In genomic region chr5:157596449-157596848, GRCh38 we compare ENCODE assay signal across 10 cellular contexts. TPM values are rescaled to one million over a fixed set of nuclear protein-coding genes. Genes with fewer than 3 reads are reported as not detected.
DNase-seq lines count a peak whose midpoint lies in the region; ATAC-seq and TF ChIP-seq lines count a peak whose summit lies in the region.
"Had no signal": no experiment of that assay in that cellular context is flagged by ENCODE, and none has a peak within 500 bp of the region (broad histone marks: within the 10 kb centered on the region; RNA-seq: fewer than 3 reads in every experiment).

No MANE protein-coding gene starts in this region.

- H3K27ac ChIP-seq in CD4-positive, alpha-beta memory T cell (ENCODE audit: low read depth, low read length) = no peak overlapping the region
- no peak overlapping the region for H3K27ac ChIP-seq in adrenal gland

- intact Hi-C loops in CD4-positive, alpha-beta memory T cell (cut with micrococcal nuclease) = no loop called here
- intact Hi-C loops in adrenal gland (cut with DNase I) = no loop called here

- peak overlapping the region; percentile 24 to 86 (median 46) for H3K27ac Mint-ChIP-seq in CD4-positive, alpha-beta memory T cell
- peak overlapping the region; percentile 83 for H3K27ac Mint-ChIP-seq in activated T-cell treated with anti-CD3 and anti-CD28 coated beads, Interleukin-2, amount 50 U/mL, for 72 hours

- DNase-seq in CD4-positive, alpha-beta memory T cell = peak in 1 of 5 donors; percentile 42
- peak; percentile 68 to 69 for DNase-seq in activated T-cell treated with anti-CD3 and anti-CD28 coated beads, Interleukin-2, amount 50 U/mL, for 72 hours
- DNase-seq in NCI-H1694 treated with DMSO at 0.1 percent for 48 hours (lab: John Stamatoyannopoulos, UW) = no peak
- no peak for DNase-seq in HPDE6-E6E7 (ENCODE audit: extremely low spot score)
- no peak for DNase-seq in adrenal gland
- DNase-seq in NCI-H2107 treated with DMSO at 0.1 percent for 48 hours (lab: John Stamatoyannopoulos, UW; ENCODE audit: unreplicated experiment) = no peak

- no peak overlapping the region for H3K4me3 ChIP-seq in CD4-positive, alpha-beta memory T cell (ENCODE audit: low read length in 2 of 2)
- no peak overlapping the region for H3K4me3 ChIP-seq in adrenal gland
- H3K4me3 ChIP-seq: lung had no signal

- H3K36me3 Mint-ChIP-seq in CD4-positive, alpha-beta memory T cell = no peaks in the 10 kb centered on the region
- H3K36me3 Mint-ChIP-seq in activated T-cell treated with anti-CD3 and anti-CD28 coated beads, Interleukin-2, amount 50 U/mL, for 72 hours (ENCODE audit: insufficient read depth in 2 of 2) = peaks cover 6 to 10% of the 10 kb centered on the region in 2 donors

- no peaks in the 10 kb centered on the region for H3K27me3 ChIP-seq in CD4-positive, alpha-beta memory T cell (ENCODE audit: insufficient read depth, low read length)
- H3K27me3 ChIP-seq in adrenal gland = no peaks in the 10 kb centered on the region

- ATAC-seq in GM19438 (IDR thresholded peaks at IDR 0.05; ENCODE audit: low read depth, unreplicated experiment) (peak; percentile 72), HG03354 (IDR thresholded peaks at IDR 0.05; ENCODE audit: poor library complexity, severe bottlenecking, unreplicated experiment) (peak; percentile 88)
- ATAC-seq in activated T-cell treated with anti-CD3 and anti-CD28 coated beads, Interleukin-2, amount 50 U/mL, for 72 hours (replicated peaks in 1 of 2) = peak; percentile 75 to 79

- H3K9me3 Mint-ChIP-seq in CD4-positive, alpha-beta memory T cell = peaks cover 0 to 2% (median 0%) of the 10 kb centered on the region in 8 donors
- peaks cover 5% of the 10 kb centered on the region in 2 donors for H3K9me3 Mint-ChIP-seq in activated T-cell treated with anti-CD3 and anti-CD28 coated beads, Interleukin-2, amount 50 U/mL, for 72 hours

- H3K4me1 Mint-ChIP-seq in CD4-positive, alpha-beta memory T cell = peaks cover 55 to 87% (median 73%) of the 10 kb centered on the region in 4 donors
- H3K4me1 Mint-ChIP-seq in activated T-cell treated with anti-CD3 and anti-CD28 coated beads, Interleukin-2, amount 50 U/mL, for 72 hours (ENCODE audit: low read depth) = peaks cover 99% of the 10 kb centered on the region

- CTCF ChIA-PET in CD4-positive, alpha-beta memory T cell (lab: Charles Lee; ENCODE audit: partially characterized antibody) = interaction anchor here (0.9 to 2.1 kb wide), 13 partner anchors 11 to 147 kb away, joined by 3 to 7 read pairs (median 4); partner anchors contain the start of gene LSM11

- peak overlapping the region in 7 of 8 donors; percentile 43 to 78 (median 65) for H3K4me3 Mint-ChIP-seq in CD4-positive, alpha-beta memory T cell
- peak overlapping the region; percentile 63 to 71 for H3K4me3 Mint-ChIP-seq in activated T-cell treated with anti-CD3 and anti-CD28 coated beads, Interleukin-2, amount 50 U/mL, for 72 hours

- H3K9me3 ChIP-seq in CD4-positive, alpha-beta memory T cell (ENCODE audit: control insufficient read depth in 1 of 2, low read length in 2 of 2) = no peaks in the 10 kb centered on the region
- no peaks in the 10 kb centered on the region for H3K9me3 ChIP-seq in adrenal gland (replicated peaks in 1 of 3)

- POLR2A ChIA-PET in CD4-positive, alpha-beta memory T cell (lab: Charles Lee; ENCODE audit: partially characterized antibody) = interaction anchor here (0.7 to 5.6 kb wide), 18 partner anchors 11 to 291 kb away, joined by 3 to 44 read pairs (median 3); partner anchors contain the start of gene SOX30

- no peak for TF ChIP-seq CTCF in adrenal gland (IDR thresholded peaks at IDR 0.05)

- no peaks in the 10 kb centered on the region for H3K27me3 Mint-ChIP-seq in CD4-positive, alpha-beta memory T cell
- H3K27me3 Mint-ChIP-seq in activated T-cell treated with anti-CD3 and anti-CD28 coated beads, Interleukin-2, amount 50 U/mL, for 72 hours (ENCODE audit: low read depth) = no peaks in the 10 kb centered on the region

- TF ChIP-seq POLR2A in adrenal gland (IDR thresholded peaks at IDR 0.05) = no peak

- WGBS in adrenal gland, 4 donors = 71 to 78% (median 75%) methylated on average over 5 of the region's 5 CpGs

- no peaks in the 10 kb centered on the region for H3K36me3 ChIP-seq in CD4-positive, alpha-beta memory T cell (ENCODE audit: insufficient read depth, low read length)
- H3K36me3 ChIP-seq in adrenal gland (replicated peaks in 1 of 2) = no peaks in the 10 kb centered on the region

- peaks cover 87% of the 10 kb centered on the region for H3K4me1 ChIP-seq in CD4-positive, alpha-beta memory T cell (ENCODE audit: insufficient read depth, low read length)
- no peaks in the 10 kb centered on the region for H3K4me1 ChIP-seq in adrenal gland (replicated peaks in 1 of 2)

RNA-seq across cellular contexts. Expression of gene ADAM19, which starts 20.9 kb away (rescaled TPM):
- total RNA-seq in CD4-positive, alpha-beta memory T cell = 10 to 100 TPM; 31.5 to 33.9 TPM
- polyA plus RNA-seq in CD4-positive, alpha-beta memory T cell = 10 to 100 TPM in 1 of 2 donors, 1 to 10 TPM in 1; 1.9 to 24.4 TPM
- 100 to 1,000 TPM in 1 of 2 donors, 10 to 100 TPM in 1; 50.2 to 127 TPM for total RNA-seq in activated T-cell treated with anti-CD3 and anti-CD28 coated beads, Interleukin-2, amount 50 U/mL, for 72 hours
- total RNA-seq in adrenal gland = 10 to 100 TPM in 1 of 8 donors, 1 to 10 TPM in 7; 4.3 to 15.1 (median 6.4) TPM
- 1 to 10 TPM; 2.2 to 4.3 (median 2.6) TPM for polyA plus RNA-seq in adrenal gland

RNA-seq across cellular contexts. Expression of gene SOX30, which starts 55.8 kb away (rescaled TPM):
- under 1 TPM; 0.14 to 0.15 TPM for total RNA-seq in CD4-positive, alpha-beta memory T cell
- polyA plus RNA-seq in CD4-positive, alpha-beta memory T cell = under 1 TPM; 0.52 to 0.53 TPM
- 1 to 10 TPM in 1 of 2 donors, under 1 TPM in 1; 0.34 to 2.0 TPM for total RNA-seq in activated T-cell treated with anti-CD3 and anti-CD28 coated beads, Interleukin-2, amount 50 U/mL, for 72 hours
- under 1 TPM in 4 of 8 donors, not detected in 4; 0.11 to 0.43 (median 0.17) TPM for total RNA-seq in adrenal gland
- polyA plus RNA-seq in adrenal gland = under 1 TPM in 2 of 3 donors, not detected in 1; 0.03 to 0.27 TPM
- total RNA-seq: urinary bladder had no signal

Comparison
In these comparisons a context has a peak if more than half of its experiments do, and no peak if none do; other contexts are left out.
1. DNase-seq: peak in activated T-cell treated with anti-CD3 and anti-CD28 coated beads, Interleukin-2, amount 50 U/mL, for 72 hours (2 of 2); none in NCI-H1694 treated with DMSO at 0.1 percent for 48 hours (single experiment), HPDE6-E6E7 (single experiment), adrenal gland (0 of 7) and NCI-H2107 treated with DMSO at 0.1 percent for 48 hours (single experiment).
2. Peak in every context shown above with its lines, with median percentiles within 50 percentile points of each other: ATAC-seq.